1 cellular context compared by ENCODE assay signal in the genomic region with DNA sequence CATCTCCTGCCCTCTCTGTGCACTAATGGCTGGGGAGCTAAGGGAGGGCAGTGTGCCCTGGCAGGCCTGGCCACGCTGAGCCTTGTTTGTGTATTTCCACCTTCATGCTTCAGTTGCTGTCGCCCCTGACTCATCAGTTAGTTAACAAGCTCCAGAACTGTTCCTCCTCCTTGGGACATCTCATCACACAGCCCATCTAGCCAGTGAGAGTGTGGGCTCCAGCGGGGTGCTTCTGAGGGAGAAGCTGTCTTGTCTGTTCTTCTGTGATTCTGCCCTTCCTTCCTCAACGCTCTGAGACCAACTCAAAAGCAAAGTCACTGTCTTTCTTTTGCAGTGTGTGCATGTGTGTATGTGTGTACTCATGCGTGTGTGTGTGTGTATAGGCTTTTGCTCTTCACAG.
TF ChIP-seq lines count a peak whose summit lies in the region.

No MANE protein-coding gene starts in this region.

TF ChIP-seq in WTC11, 78 proteins besides CTCF, POLR2A, EP300 and RAD21 (continued from another document):
- TF ChIP-seq, protein P1, sequence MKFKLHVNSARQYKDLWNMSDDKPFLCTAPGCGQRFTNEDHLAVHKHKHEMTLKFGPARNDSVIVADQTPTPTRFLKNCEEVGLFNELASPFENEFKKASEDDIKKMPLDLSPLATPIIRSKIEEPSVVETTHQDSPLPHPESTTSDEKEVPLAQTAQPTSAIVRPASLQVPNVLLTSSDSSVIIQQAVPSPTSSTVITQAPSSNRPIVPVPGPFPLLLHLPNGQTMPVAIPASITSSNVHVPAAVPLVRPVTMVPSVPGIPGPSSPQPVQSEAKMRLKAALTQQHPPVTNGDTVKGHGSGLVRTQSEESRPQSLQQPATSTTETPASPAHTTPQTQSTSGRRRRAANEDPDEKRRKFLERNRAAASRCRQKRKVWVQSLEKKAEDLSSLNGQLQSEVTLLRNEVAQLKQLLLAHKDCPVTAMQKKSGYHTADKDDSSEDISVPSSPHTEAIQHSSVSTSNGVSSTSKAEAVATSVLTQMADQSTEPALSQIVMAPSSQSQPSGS (CRISPR knock-in tag; IDR thresholded peaks at IDR 0.05; ENCODE audit: borderline replicate concordance, low read depth), result no peak
- TF ChIP-seq ELF4 (CRISPR knock-in tag; IDR thresholded peaks at IDR 0.05; ENCODE audit: low read depth) (no peak), FOXP1 (CRISPR knock-in tag; IDR thresholded peaks at IDR 0.05; ENCODE audit: borderline replicate concordance) (no peak)
